9 cellular contexts compared by ENCODE assay signal in the genomic region with DNA sequence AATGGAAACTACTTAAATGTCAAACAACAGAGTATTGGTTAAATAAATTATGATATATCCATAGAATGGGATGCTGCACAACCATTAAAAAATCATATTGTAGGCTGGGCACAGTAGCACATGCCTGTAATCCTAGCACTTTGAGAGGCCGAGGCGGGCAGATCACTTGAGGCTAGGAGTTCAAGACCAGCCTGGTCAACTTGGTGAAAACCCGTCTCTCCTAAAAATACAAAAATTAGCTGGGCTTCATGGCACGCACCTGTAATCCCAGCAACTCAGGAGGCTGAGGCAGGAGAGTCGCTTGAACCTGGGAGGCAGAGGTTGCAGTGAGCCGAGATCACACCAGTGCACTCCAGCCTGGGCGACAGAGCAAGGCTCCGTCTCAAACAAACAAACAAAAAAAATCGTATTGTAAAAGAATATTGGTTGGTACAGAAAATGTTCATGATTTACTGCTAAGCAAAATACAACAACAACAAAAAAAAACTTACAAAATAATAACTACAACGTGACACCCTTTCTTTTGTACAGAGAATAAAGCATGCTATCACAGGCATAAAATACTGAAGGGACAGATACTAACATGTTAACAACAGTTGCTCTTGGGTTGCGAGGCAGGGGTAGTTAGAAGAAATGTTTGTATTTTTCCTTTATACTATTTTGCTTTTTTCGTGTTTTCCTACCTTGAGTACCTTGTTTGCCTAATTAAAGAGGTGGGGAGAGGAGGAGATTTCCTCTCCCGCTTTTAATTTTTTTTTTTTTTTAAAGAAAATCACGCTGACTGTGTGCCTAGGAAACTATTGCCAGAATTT. TPM values are rescaled to one million over a fixed set of nuclear protein-coding genes. Genes with fewer than 3 reads are reported as not detected.
DNase-seq lines count a peak whose midpoint lies in the region; ATAC-seq, FAIRE-seq and TF ChIP-seq lines count a peak whose summit lies in the region.
"Had no signal": no experiment of that assay in that cellular context is flagged by ENCODE, and none has a peak within 500 bp of the region (broad histone marks: within the 10 kb centered on the region; RNA-seq: fewer than 3 reads in every experiment).

No MANE protein-coding gene starts in this region.

- H3K36me3 ChIP-seq in astrocyte (ENCODE audit: insufficient read depth, low read length) = no peaks in the 10 kb centered on the region
- H3K36me3 ChIP-seq in right lobe of liver = no peaks in the 10 kb centered on the region
- H3K36me3 ChIP-seq in thyroid gland = no peaks in the 10 kb centered on the region

- no peaks in the 10 kb centered on the region for H3K9me3 ChIP-seq in astrocyte (ENCODE audit: insufficient read depth, low read depth, low read length)
- no peaks in the 10 kb centered on the region for H3K9me3 ChIP-seq in right lobe of liver
- H3K9me3 ChIP-seq in thyroid gland = no peaks in the 10 kb centered on the region

- H3K27me3 ChIP-seq in astrocyte (ENCODE audit: insufficient read depth, low read length) (no peaks in the 10 kb centered on the region), right lobe of liver (no peaks in the 10 kb centered on the region), thyroid gland (no peaks in the 10 kb centered on the region)

- H4K20me1 ChIP-seq in astrocyte (ENCODE audit: insufficient read depth, low read length) = no peaks in the 10 kb centered on the region

- H3K27ac Mint-ChIP-seq in activated CD8-positive, alpha-beta memory T cell treated with anti-CD3 and anti-CD28 coated beads, Interleukin-2, amount 10 ng/mL, durations not matched to agents 7 days and 5 days = no peak overlapping the region
- no peak overlapping the region for H3K27ac Mint-ChIP-seq in astrocyte (ENCODE audit: unreplicated experiment)

- no peak for ATAC-seq in activated CD8-positive, alpha-beta memory T cell treated with anti-CD3 and anti-CD28 coated beads, Interleukin-2, amount 10 ng/mL, durations not matched to agents 7 days and 5 days
- ATAC-seq in right lobe of liver (peak in 3 of 4 donors; percentile 1 to 9 (median 2)), HG03442 (IDR thresholded peaks at IDR 0.05; ENCODE audit: unreplicated experiment) (no peak)

- H3K36me3 Mint-ChIP-seq in activated CD8-positive, alpha-beta memory T cell treated with anti-CD3 and anti-CD28 coated beads, Interleukin-2, amount 10 ng/mL, durations not matched to agents 7 days and 5 days = no peaks in the 10 kb centered on the region
- H3K36me3 Mint-ChIP-seq in astrocyte (ENCODE audit: low read depth, unreplicated experiment) = no peaks in the 10 kb centered on the region

- no peak for FAIRE-seq in astrocyte (lab: Jason Lieb, UNC)

- peak overlapping the region; percentile 95 for H3K4me2 ChIP-seq in astrocyte (ENCODE audit: low read length)

- no peak for DNase-seq in activated CD8-positive, alpha-beta memory T cell treated with anti-CD3 and anti-CD28 coated beads, Interleukin-2, amount 10 ng/mL, durations not matched to agents 7 days and 5 days
- DNase-seq in activated CD8-positive, alpha-beta memory T cell treated with anti-CD3 and anti-CD28 coated beads, Interleukin-2, amount 50 U/mL, for 48 hours = no peak
- DNase-seq in astrocyte (ENCODE audit: low read depth) (no peak), right lobe of liver (no peak), thyroid gland (no peak), iPS-NIHi7 (ENCODE audit: extremely low spot score) (no peak), 8988T (no peak)
- DNase-seq: amniotic stem cell had no signal

- H3K4me1 ChIP-seq in astrocyte (ENCODE audit: insufficient read depth, low read length) = no peaks in the 10 kb centered on the region
- peaks cover 0 to 21% (median under 1%) of the 10 kb centered on the region in 4 donors for H3K4me1 ChIP-seq in right lobe of liver
- H3K4me1 ChIP-seq in thyroid gland = no peaks in the 10 kb centered on the region

- H3K4me1 Mint-ChIP-seq in activated CD8-positive, alpha-beta memory T cell treated with anti-CD3 and anti-CD28 coated beads, Interleukin-2, amount 10 ng/mL, durations not matched to agents 7 days and 5 days = peaks cover 27% of the 10 kb centered on the region
- peaks cover 6% of the 10 kb centered on the region for H3K4me1 Mint-ChIP-seq in astrocyte (ENCODE audit: low read depth, unreplicated experiment)

- H3K79me2 ChIP-seq in astrocyte (ENCODE audit: insufficient read depth, low read length) = no peaks in the 10 kb centered on the region

- H3K9ac ChIP-seq in astrocyte (ENCODE audit: low read length) = peak overlapping the region; percentile 75

- H3K4me3 ChIP-seq in astrocyte (ENCODE audit: insufficient read depth, low read depth, low read length) (peak overlapping the region; percentile 61), right lobe of liver (peak overlapping the region; percentile 36 to 64 (median 57)), thyroid gland (replicated peaks in 1 of 3) (peak overlapping the region in 2 of 3 donors; percentile 3 to 40)

- H3K4me3 Mint-ChIP-seq in activated CD8-positive, alpha-beta memory T cell treated with anti-CD3 and anti-CD28 coated beads, Interleukin-2, amount 10 ng/mL, durations not matched to agents 7 days and 5 days = peak overlapping the region; percentile 74
- H3K4me3 Mint-ChIP-seq in astrocyte (ENCODE audit: unreplicated experiment) = peak overlapping the region; percentile 79

- TF ChIP-seq POLR2A in right lobe of liver (IDR thresholded peaks at IDR 0.05) = no peak
- TF ChIP-seq POLR2A in thyroid gland (IDR thresholded peaks at IDR 0.05) = no peak

- TF ChIP-seq CTCF in astrocyte (IDR thresholded peaks at IDR 0.05; ENCODE audit: insufficient read depth, low read depth, low read length) (no peak), right lobe of liver (IDR thresholded peaks at IDR 0.05) (no peak), thyroid gland (IDR thresholded peaks at IDR 0.05) (no peak)

- H3K27me3 Mint-ChIP-seq in activated CD8-positive, alpha-beta memory T cell treated with anti-CD3 and anti-CD28 coated beads, Interleukin-2, amount 10 ng/mL, durations not matched to agents 7 days and 5 days = peaks cover 7% of the 10 kb centered on the region
- peaks cover 20% of the 10 kb centered on the region for H3K27me3 Mint-ChIP-seq in astrocyte (ENCODE audit: low read depth, unreplicated experiment)

- no peaks in the 10 kb centered on the region for H3K9me3 Mint-ChIP-seq in activated CD8-positive, alpha-beta memory T cell treated with anti-CD3 and anti-CD28 coated beads, Interleukin-2, amount 10 ng/mL, durations not matched to agents 7 days and 5 days (ENCODE audit: low read depth)
- H3K9me3 Mint-ChIP-seq in astrocyte (ENCODE audit: unreplicated experiment) = no peaks in the 10 kb centered on the region

- WGBS in right lobe of liver (ENCODE audit: insufficient coverage, low coverage, low lambda C conversion rate, missing lambda C conversion rate) = 35% methylated on average over 12 of the region's 14 CpGs
- 72 to 75% methylated on average over 14 of the region's 14 CpGs for WGBS in thyroid gland, 2 donors

- CTCF ChIA-PET in activated CD8-positive, alpha-beta memory T cell treated with anti-CD3 and anti-CD28 coated beads, Interleukin-2, amount 10 ng/mL, durations not matched to agents 7 days and 5 days (lab: Charles Lee) = interaction anchor here (0.8 to 1.7 kb wide), 11 partner anchors 9 to 80 kb away, joined by 3 to 7 read pairs (median 3); no protein-coding TSS in a partner anchor

- peak overlapping the region; percentile 95 for H2AFZ ChIP-seq in astrocyte (ENCODE audit: low read depth, low read length)

- H3K27ac ChIP-seq in astrocyte (ENCODE audit: low read depth, low read length) (no peak overlapping the region), right lobe of liver (peak overlapping the region; percentile 73 to 95 (median 95)), thyroid gland (peak overlapping the region; percentile 62 to 85 (median 81))

- intact Hi-C loops in right lobe of liver (cut with DNase I) = no loop called here
- intact Hi-C loops in thyroid gland (cut with DNase I) = no loop called here

RNA-seq across cellular contexts. Expression of a gene that starts 21.3 kb away (rescaled TPM):
- total RNA-seq in activated CD8-positive, alpha-beta memory T cell treated with anti-CD3 and anti-CD28 coated beads, Interleukin-2, amount 10 ng/mL, durations not matched to agents 7 days and 5 days = 10 to 100 TPM; 74.8 to 76.1 TPM
- total RNA-seq in astrocyte = 120 and 150 TPM in 2 replicates
- 10 to 100 TPM; 21.0 to 44.8 (median 31.1) TPM for total RNA-seq in right lobe of liver
- total RNA-seq in thyroid gland = 10 to 100 TPM; 51.5 to 81.4 (median 66.8) TPM

Comparison
In these comparisons a context has a peak if more than half of its experiments do, and no peak if none do; other contexts are left out.
1. ATAC-seq: peak in right lobe of liver (3 of 4); none in activated CD8-positive, alpha-beta memory T cell treated with anti-CD3 and anti-CD28 coated beads, Interleukin-2, amount 10 ng/mL, durations not matched to agents 7 days and 5 days (single experiment) and HG03442 (single experiment).
2. Peak in every context shown above with its lines, with median percentiles within 50 percentile points of each other: H3K4me3 ChIP-seq.